8 cellular contexts compared by ENCODE assay signal in the genomic region with DNA sequence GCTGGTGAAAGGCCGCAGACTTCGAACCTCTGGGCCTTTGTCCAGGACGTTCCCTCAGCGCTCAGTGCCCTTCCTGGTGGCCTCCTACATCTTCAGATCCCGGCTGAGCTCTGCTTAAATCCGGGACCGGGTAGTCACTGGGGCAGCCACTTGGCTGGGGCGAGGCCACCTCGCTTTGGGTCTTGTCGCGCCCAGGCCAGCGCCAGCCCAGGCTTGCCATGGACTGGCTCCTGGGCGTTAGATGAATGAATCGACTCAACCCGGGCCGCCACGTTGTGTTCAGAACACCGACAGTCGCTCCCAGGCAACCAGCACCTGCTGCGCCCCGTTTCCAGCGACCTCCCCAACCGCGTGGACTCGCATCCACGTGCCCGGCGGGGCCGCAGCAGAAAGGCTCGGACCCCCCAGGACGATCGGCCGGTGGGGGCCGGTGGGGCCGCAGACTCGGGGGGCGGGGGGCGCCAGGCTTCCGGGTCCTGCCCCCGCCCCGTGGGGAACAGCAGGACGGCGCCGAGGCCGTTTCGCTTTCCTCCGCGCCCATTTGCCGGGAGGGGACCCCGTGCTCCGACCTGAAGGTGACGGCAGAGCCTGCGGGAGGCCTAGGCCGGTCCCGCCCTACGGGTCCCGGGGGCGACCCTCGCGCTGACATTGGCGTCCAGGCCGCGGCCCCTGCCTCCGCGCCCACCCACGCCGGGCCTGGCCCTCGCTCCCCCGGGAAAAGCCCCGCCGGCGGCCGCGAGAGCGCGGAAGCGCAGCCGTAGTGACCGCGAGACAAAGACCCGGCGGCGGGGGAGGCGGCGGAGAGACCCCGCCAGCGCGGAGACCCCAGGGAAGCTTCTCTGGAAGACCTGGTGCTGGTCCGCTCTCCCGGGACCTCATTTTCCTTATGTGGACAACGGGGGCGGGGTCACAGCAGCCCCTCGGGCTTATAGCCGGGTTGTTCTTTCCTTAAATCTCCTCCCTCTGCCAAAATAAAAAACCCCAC. TPM values are rescaled to one million over a fixed set of nuclear protein-coding genes. Genes with fewer than 3 reads are reported as not detected.
DNase-seq lines count a peak whose midpoint lies in the region; ATAC-seq, FAIRE-seq and TF ChIP-seq lines count a peak whose summit lies in the region.

No MANE protein-coding gene starts in this region.

- peak; percentile 78 for DNase-seq in GM12891 (ENCODE audit: insufficient read length, low spot score)
- DNase-seq in NCI-H2171 treated with DMSO at 0.1 percent for 48 hours (lab: John Stamatoyannopoulos, UW), result peak; percentile 37
- peak; percentile 61 for DNase-seq in activated T-helper 1 cell treated with anti-CD3 and anti-CD28 coated beads, Interleukin-12 subunit alpha, Interleukin-12 subunit beta, Interleukin-2, Interleukin-4 antibody, amounts not matched to agents 30 ng/mL and 10 ng/mL and 1 ng/mL, durations not matched to agents 14 hours and 24 hours and 36 hours (ENCODE audit: low spot score)
- no peak for DNase-seq in foreskin keratinocyte
- no peak for DNase-seq in osteocyte (ENCODE audit: extremely low spot score, unreplicated experiment)
- DNase-seq in uterus, result peak in 1 of 2 donors; percentile 35
- DNase-seq in Kasumi-1 (lab: John Stamatoyannopoulos, UW), result no peak

- H3K9me3 Mint-ChIP-seq in activated T-helper 1 cell treated with anti-CD3 and anti-CD28 coated beads, Interleukin-12 subunit alpha, Interleukin-12 subunit beta, Interleukin-2, Interleukin-4 antibody, amounts not matched to agents 30 ng/mL and 10 ng/mL and 1 ng/mL, durations not matched to agents 14 hours and 24 hours and 36 hours, result no peaks in the 10 kb centered on the region
- no peaks in the 10 kb centered on the region for H3K9me3 Mint-ChIP-seq in osteocyte (ENCODE audit: unreplicated experiment)

- no peaks in the 10 kb centered on the region for H3K4me1 Mint-ChIP-seq in activated T-helper 1 cell treated with anti-CD3 and anti-CD28 coated beads, Interleukin-12 subunit alpha, Interleukin-12 subunit beta, Interleukin-2, Interleukin-4 antibody, amounts not matched to agents 30 ng/mL and 10 ng/mL and 1 ng/mL, durations not matched to agents 14 hours and 24 hours and 36 hours (ENCODE audit: low read depth)
- peaks cover 2% of the 10 kb centered on the region for H3K4me1 Mint-ChIP-seq in osteocyte (ENCODE audit: unreplicated experiment)

- peak; percentile 50 for FAIRE-seq in GM12891 (lab: Jason Lieb, UNC)

- no peaks in the 10 kb centered on the region for H3K36me3 Mint-ChIP-seq in activated T-helper 1 cell treated with anti-CD3 and anti-CD28 coated beads, Interleukin-12 subunit alpha, Interleukin-12 subunit beta, Interleukin-2, Interleukin-4 antibody, amounts not matched to agents 30 ng/mL and 10 ng/mL and 1 ng/mL, durations not matched to agents 14 hours and 24 hours and 36 hours (ENCODE audit: low read depth)
- H3K36me3 Mint-ChIP-seq in osteocyte (ENCODE audit: unreplicated experiment), result no peaks in the 10 kb centered on the region

- no peak for TF ChIP-seq POLR2A in GM12891 (IDR thresholded peaks at IDR 0.05; ENCODE audit: low read depth, low read length)
- TF ChIP-seq POLR2A in uterus (IDR thresholded peaks at IDR 0.05), result no peak

- no peaks in the 10 kb centered on the region for H3K27me3 Mint-ChIP-seq in activated T-helper 1 cell treated with anti-CD3 and anti-CD28 coated beads, Interleukin-12 subunit alpha, Interleukin-12 subunit beta, Interleukin-2, Interleukin-4 antibody, amounts not matched to agents 30 ng/mL and 10 ng/mL and 1 ng/mL, durations not matched to agents 14 hours and 24 hours and 36 hours (ENCODE audit: insufficient read depth)
- H3K27me3 Mint-ChIP-seq in osteocyte (ENCODE audit: unreplicated experiment), result peaks cover 2% of the 10 kb centered on the region

- H3K27me3 ChIP-seq in foreskin keratinocyte (no peaks in the 10 kb centered on the region), uterus (no peaks in the 10 kb centered on the region)

- intact Hi-C loops in activated T-helper 1 cell treated with anti-CD3 and anti-CD28 coated beads, Interleukin-12 subunit alpha, Interleukin-12 subunit beta, Interleukin-2, Interleukin-4 antibody, amounts not matched to agents 30 ng/mL and 10 ng/mL and 1 ng/mL, durations not matched to agents 14 hours and 24 hours and 36 hours (cut with micrococcal nuclease), result loop anchor here (1.0 kb wide), 3 partner anchors 13 to 37 kb away; a partner anchor contains a TSS
- intact Hi-C loops in uterus (cut with DNase I; ENCODE audit: low total_unique reads), result no loop called here

- peak overlapping the region; percentile 52 to 64 for H3K4me3 ChIP-seq in uterus

- peaks cover 12% of the 10 kb centered on the region for H3K4me1 ChIP-seq in foreskin keratinocyte
- H3K4me1 ChIP-seq in uterus, result no peaks in the 10 kb centered on the region

- TF ChIP-seq CTCF in foreskin keratinocyte (conservative IDR thresholded peaks at IDR 0.05), result no peak
- no peak for TF ChIP-seq CTCF in osteocyte (IDR thresholded peaks at IDR 0.05)
- no peak for TF ChIP-seq CTCF in uterus (IDR thresholded peaks at IDR 0.05)

- peak overlapping the region; percentile 76 for H3K4me3 Mint-ChIP-seq in activated T-helper 1 cell treated with anti-CD3 and anti-CD28 coated beads, Interleukin-12 subunit alpha, Interleukin-12 subunit beta, Interleukin-2, Interleukin-4 antibody, amounts not matched to agents 30 ng/mL and 10 ng/mL and 1 ng/mL, durations not matched to agents 14 hours and 24 hours and 36 hours
- peak overlapping the region; percentile 66 for H3K4me3 Mint-ChIP-seq in osteocyte (ENCODE audit: unreplicated experiment)

- H3K36me3 ChIP-seq in uterus, result no peaks in the 10 kb centered on the region

- peak overlapping the region; percentile 92 for H3K27ac ChIP-seq in foreskin keratinocyte
- peak overlapping the region; percentile 35 to 39 for H3K27ac ChIP-seq in uterus

- H3K27ac Mint-ChIP-seq in activated T-helper 1 cell treated with anti-CD3 and anti-CD28 coated beads, Interleukin-12 subunit alpha, Interleukin-12 subunit beta, Interleukin-2, Interleukin-4 antibody, amounts not matched to agents 30 ng/mL and 10 ng/mL and 1 ng/mL, durations not matched to agents 14 hours and 24 hours and 36 hours, result peak overlapping the region; percentile 58
- peak overlapping the region; percentile 10 for H3K27ac Mint-ChIP-seq in osteocyte (ENCODE audit: unreplicated experiment)

- no peaks in the 10 kb centered on the region for H3K9me3 ChIP-seq in uterus

- ATAC-seq in foreskin keratinocyte (peak; percentile 26), HG03135 (IDR thresholded peaks at IDR 0.05; ENCODE audit: unreplicated experiment) (no peak)

TF ChIP-seq in GM12891, 5 proteins besides CTCF, POLR2A, EP300 and RAD21:
- TF ChIP-seq SPI1 (IDR thresholded peaks at IDR 0.05; ENCODE audit: low read depth, low read length) (no peak), TAF1 (IDR thresholded peaks at IDR 0.05; ENCODE audit: low read depth, low read length) (no peak; the same call in 1 of the 2 replicates), POLR2AphosphoS5 (IDR thresholded peaks at IDR 0.05; ENCODE audit: low read depth, low read length) (no peak), PAX5 (IDR thresholded peaks at IDR 0.05; ENCODE audit: insufficient read depth, low read length, severe bottlenecking) (no peak), POU2F2 (IDR thresholded peaks at IDR 0.05; ENCODE audit: low read depth, low read length) (no peak)

RNA-seq across cellular contexts. Expression of a gene that starts 37.3 kb away (rescaled TPM):
- 2.8 TPM for polyA plus RNA-seq in GM12891 (2012; ENCODE audit: low read depth, missing spikeins)
- 23.9 and 25.2 TPM in 2 replicates for total RNA-seq in activated T-helper 1 cell treated with anti-CD3 and anti-CD28 coated beads, Interleukin-12 subunit alpha, Interleukin-12 subunit beta, Interleukin-2, Interleukin-4 antibody, amounts not matched to agents 30 ng/mL and 10 ng/mL and 1 ng/mL, durations not matched to agents 14 hours and 24 hours and 36 hours
- total RNA-seq in foreskin keratinocyte, result 27.7 and 31.7 TPM in 2 replicates
- polyA plus RNA-seq in foreskin keratinocyte, result 9.0 and 9.4 TPM in 2 replicates
- total RNA-seq in osteocyte, result 23.6 and 27.4 TPM in 2 replicates
- total RNA-seq in uterus, result 10 to 100 TPM in 2 of 4 donors, 1 to 10 TPM in 2; 3.3 to 40.0 (median 19.7) TPM

RNA-seq across cellular contexts. Expression of a gene that starts 45.6 kb away (rescaled TPM):
- polyA plus RNA-seq in GM12891 (2012; ENCODE audit: low read depth, missing spikeins), result 1.2 TPM
- 13.4 TPM in 2 replicates for total RNA-seq in activated T-helper 1 cell treated with anti-CD3 and anti-CD28 coated beads, Interleukin-12 subunit alpha, Interleukin-12 subunit beta, Interleukin-2, Interleukin-4 antibody, amounts not matched to agents 30 ng/mL and 10 ng/mL and 1 ng/mL, durations not matched to agents 14 hours and 24 hours and 36 hours
- total RNA-seq in foreskin keratinocyte (6.7 and 7.8 TPM in 2 replicates), osteocyte (12.6 and 13.6 TPM in 2 replicates), uterus (10 to 100 TPM in 1 of 4 donors, 1 to 10 TPM in 3; 1.8 to 16.5 (median 7.5) TPM)
- 9.3 and 9.5 TPM in 2 replicates for polyA plus RNA-seq in foreskin keratinocyte

Comparison
In these comparisons a context has a peak if more than half of its experiments do, and no peak if none do; other contexts are left out.
1. DNase-seq: peak in GM12891 (single experiment), NCI-H2171 treated with DMSO at 0.1 percent for 48 hours (single experiment) and activated T-helper 1 cell treated with anti-CD3 and anti-CD28 coated beads, Interleukin-12 subunit alpha, Interleukin-12 subunit beta, Interleukin-2, Interleukin-4 antibody, amounts not matched to agents 30 ng/mL and 10 ng/mL and 1 ng/mL, durations not matched to agents 14 hours and 24 hours and 36 hours (single experiment); none in foreskin keratinocyte (0 of 2), osteocyte (single experiment) and Kasumi-1 (0 of 2).